Comparison of ENCODE assay signal across 24 cellular contexts in the genomic region with DNA sequence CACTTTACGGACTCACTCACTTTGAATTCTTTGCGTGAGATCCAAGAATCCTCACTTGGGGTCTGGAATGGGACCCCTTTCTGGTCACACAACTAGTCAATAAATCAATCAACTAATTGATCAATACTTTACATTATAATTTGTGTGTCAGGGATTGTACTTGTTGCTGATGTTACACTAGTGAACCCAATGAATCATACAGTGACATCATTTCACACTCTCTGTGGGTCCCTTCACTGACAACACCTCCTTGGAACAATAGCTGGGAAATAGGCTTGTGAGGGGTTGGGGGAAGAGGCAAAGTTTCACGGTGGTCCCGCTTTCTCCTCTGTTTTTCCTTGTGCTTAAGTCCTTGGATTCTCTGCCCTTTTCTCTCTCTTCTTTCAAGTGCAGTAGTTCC. TPM values are rescaled to one million over a fixed set of nuclear protein-coding genes. Genes with fewer than 3 reads are reported as not detected.
"Had no signal": no experiment of that assay in that cellular context is flagged by ENCODE, and none has a peak within 500 bp of the region (broad histone marks: within the 10 kb centered on the region; RNA-seq: fewer than 3 reads in every experiment).

No MANE protein-coding gene starts in this region.

- H3K27ac Mint-ChIP-seq: activated naive CD4-positive, alpha-beta T cell treated with anti-CD3 and anti-CD28 coated beads, Interleukin-2, amount 50 U/mL, for 24 hours; effector memory CD8-positive, alpha-beta T cell; natural killer cell treated with Interleukin-12 subunit alpha and Interleukin-12 subunit beta and Interleukin-15 and Interleukin-18, amount 100 ng/mL, for 72 hours; progenitor cell of endocrine pancreas had no signal

- H3K4me1 Mint-ChIP-seq: activated naive CD4-positive, alpha-beta T cell treated with anti-CD3 and anti-CD28 coated beads, Interleukin-2, amount 50 U/mL, for 24 hours; central memory CD8-positive, alpha-beta T cell had no signal

- H3K27ac ChIP-seq: brain microvascular endothelial cell, esophagus squamous epithelium, heart right ventricle, left lung had no signal

- H3K36me3 Mint-ChIP-seq: activated naive CD4-positive, alpha-beta T cell treated with anti-CD3 and anti-CD28 coated beads, Interleukin-2, amount 50 U/mL, for 24 hours; natural killer cell treated with Interleukin-12 subunit alpha and Interleukin-12 subunit beta and Interleukin-15 and Interleukin-18, amount 100 ng/mL, for 72 hours had no signal

- H3K4me3 ChIP-seq: esophagus squamous epithelium, heart right ventricle, left lung had no signal

- H3K9me3 ChIP-seq: esophagus squamous epithelium, left lung had no signal

- H3K4me3 Mint-ChIP-seq: activated naive CD4-positive, alpha-beta T cell treated with anti-CD3 and anti-CD28 coated beads, Interleukin-2, amount 50 U/mL, for 24 hours; central memory CD8-positive, alpha-beta T cell; effector memory CD8-positive, alpha-beta T cell; natural killer cell treated with Interleukin-12 subunit alpha and Interleukin-12 subunit beta and Interleukin-15 and Interleukin-18, amount 100 ng/mL, for 72 hours had no signal

- H3K36me3 ChIP-seq: brain microvascular endothelial cell, esophagus squamous epithelium, heart right ventricle, left lung had no signal

- DNase-seq: activated CD4-positive, alpha-beta T cell treated with anti-CD3 and anti-CD28 coated beads for 1 hour; activated gamma-delta T cell; aorta; brain microvascular endothelial cell; effector memory CD8-positive, alpha-beta T cell; esophagus squamous epithelium; heart right ventricle; left lung; stimulated activated CD4-positive, alpha-beta T cell treated with anti-CD3 and anti-CD28 coated beads, Interleukin-2, amount 100 ng/mL, for 48 hours; stimulated activated CD8-positive, alpha-beta memory T cell treated with anti-CD3 and anti-CD28 coated beads, Interleukin-4, amount 100 ng/mL, for 48 hours; stimulated activated naive CD4-positive, alpha-beta T cell; T-helper 9 cell had no signal

- H3K4me1 ChIP-seq: esophagus squamous epithelium, heart right ventricle, left lung had no signal

- H3K27me3 ChIP-seq: brain microvascular endothelial cell, left lung had no signal

- ATAC-seq: effector memory CD8-positive, alpha-beta T cell; heart right ventricle; left lung; natural killer cell treated with Interleukin-12 subunit alpha and Interleukin-12 subunit beta and Interleukin-15 and Interleukin-18, amount 100 ng/mL, for 72 hours had no signal

- H3K9me3 Mint-ChIP-seq: activated naive CD4-positive, alpha-beta T cell treated with anti-CD3 and anti-CD28 coated beads, Interleukin-2, amount 50 U/mL, for 24 hours; central memory CD8-positive, alpha-beta T cell; effector memory CD8-positive, alpha-beta T cell had no signal

RNA-seq across cellular contexts. Expression of a gene that starts 35.0 kb away (rescaled TPM):
- total RNA-seq: aorta; dermis microvascular lymphatic vessel endothelial cell; esophagus squamous epithelium; heart right ventricle; kidney epithelial cell; lung microvascular endothelial cell; natural killer cell treated with Interleukin-12 subunit alpha and Interleukin-12 subunit beta and Interleukin-15 and Interleukin-18, amount 100 ng/mL, for 72 hours; osteocyte; progenitor cell of endocrine pancreas; subcutaneous adipose tissue; T-helper 1 cell treated with Interleukin-12 subunit alpha and Interleukin-12 subunit beta and Interleukin-4 antibody, amounts not matched to agents 30 ng/mL and 1 ng/mL, for 36 hours; ureter had no signal
- polyA plus RNA-seq: adipose tissue, aorta, heart right ventricle had no signal
